11 cellular contexts compared by ENCODE assay signal in the genomic region with DNA sequence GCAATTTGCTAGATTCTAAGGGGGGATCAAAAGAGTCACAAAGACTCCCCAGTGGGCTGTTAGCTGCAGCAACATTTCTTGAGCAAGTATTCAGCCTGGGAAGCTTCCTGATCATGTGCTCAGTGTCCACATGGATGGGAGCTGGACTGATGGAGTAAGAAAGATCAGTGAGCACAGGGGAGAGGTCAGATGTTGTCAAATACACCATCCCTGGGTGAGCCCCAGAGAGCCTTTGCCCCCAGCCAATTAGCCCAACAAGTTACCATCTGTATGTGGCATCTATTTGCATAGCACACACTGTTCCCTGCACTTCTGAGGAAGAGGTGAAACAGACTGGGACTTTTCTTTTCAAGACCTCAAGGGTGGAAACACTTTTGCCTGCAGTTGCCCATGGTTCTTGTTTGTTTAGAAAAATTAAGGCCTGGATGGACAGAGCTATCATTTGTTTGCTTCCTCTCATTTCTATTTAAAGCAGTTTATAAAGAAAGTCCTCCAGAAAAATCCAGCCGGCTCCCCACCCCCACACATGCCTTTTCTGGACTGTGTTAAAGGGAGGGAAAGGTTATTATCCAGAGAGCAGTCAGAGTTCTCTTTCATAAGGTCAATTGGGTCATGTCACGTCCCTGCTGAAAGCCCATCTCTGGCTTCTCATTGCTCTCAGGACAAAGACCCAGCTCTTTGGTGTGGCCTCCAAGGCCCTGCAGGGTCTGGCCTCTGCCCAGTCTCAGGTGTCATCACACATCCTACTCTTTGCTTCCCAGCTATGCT.
"Had no signal": no experiment of that assay in that cellular context is flagged by ENCODE, and none has a peak within 500 bp of the region (broad histone marks: within the 10 kb centered on the region; RNA-seq: fewer than 3 reads in every experiment).

No MANE protein-coding gene starts in this region.

- H3K27me3 ChIP-seq: brain microvascular endothelial cell had no signal

- H3K36me3 ChIP-seq: brain microvascular endothelial cell had no signal

- H3K4me3 ChIP-seq: lung, skin epidermis had no signal

- ATAC-seq: activated CD8-positive, alpha-beta memory T cell treated with anti-CD3 and anti-CD28 coated beads, Interleukin-2, amount 10 ng/mL, durations not matched to agents 7 days and 5 days; activated T-cell treated with anti-CD3 and anti-CD28 coated beads, Interleukin-2, amount 50 U/mL, for 4 hours; effector memory CD8-positive, alpha-beta T cell had no signal

- DNase-seq: activated CD8-positive, alpha-beta memory T cell treated with anti-CD3 and anti-CD28 coated beads, Interleukin-2, amount 10 ng/mL, durations not matched to agents 7 days and 5 days; activated effector memory CD4-positive, alpha-beta T cell treated with anti-CD3 and anti-CD28 coated beads, Interleukin-2, amount 50 U/mL, for 16 hours; activated T-cell treated with anti-CD3 and anti-CD28 coated beads, Interleukin-2, amount 50 U/mL, for 4 hours; brain microvascular endothelial cell; cerebellar nuclear complex; effector memory CD8-positive, alpha-beta T cell; hypothalamus; naive B cell had no signal

- H3K27ac ChIP-seq: brain microvascular endothelial cell, epithelial cell of prostate had no signal
